In genomic region chr16:23367988-23368387, GRCh38 we compare ENCODE assay signal across 27 cellular contexts.
"Had no signal": no experiment of that assay in that cellular context is flagged by ENCODE, and none has a peak within 500 bp of the region (broad histone marks: within the 10 kb centered on the region; RNA-seq: fewer than 3 reads in every experiment).

No MANE protein-coding gene starts in this region.

- H3K4me1 ChIP-seq: foreskin keratinocyte had no signal

- H3K9me3 ChIP-seq: esophagus muscularis mucosa, gastrocnemius medialis, heart right ventricle had no signal

- H3K27me3 ChIP-seq: brain microvascular endothelial cell, foreskin keratinocyte, gastrocnemius medialis had no signal

- H3K4me2 ChIP-seq: hepatocyte had no signal

- DNase-seq: activated B cell treated with CpG ODN at 0.5 μM for 24 hours; activated CD4-positive, alpha-beta T cell treated with anti-CD3 and anti-CD28 coated beads for 48 hours; activated CD4-positive, alpha-beta T cell treated with anti-CD3 and anti-CD28 coated beads, Interleukin-2, amount 50 U/mL, for 1 hour; activated CD4-positive, alpha-beta T cell treated with anti-CD3 and anti-CD28 coated beads, Interleukin-2, amount 50 U/mL, for 48 hours; activated CD8-positive, alpha-beta memory T cell treated with anti-CD3 and anti-CD28 coated beads for 24 hours; activated CD8-positive, alpha-beta T cell treated with anti-CD3 and anti-CD28 coated beads for 36 hours; activated effector memory CD4-positive, alpha-beta T cell treated with Interleukin-2 at 50 U/mL for 16 hours; activated gamma-delta T cell treated with Interleukin-2 at 50 U/mL for 16 hours; activated naive CD4-positive, alpha-beta T cell treated with anti-CD3 and anti-CD28 coated beads, Interleukin-2, amount 50 U/mL, for 16 hours; activated naive CD4-positive, alpha-beta T cell treated with Interleukin-2 at 50 U/mL for 16 hours; activated T-cell treated with anti-CD3 and anti-CD28 coated beads, Interleukin-2, amount 50 U/mL, for 4 hours; amniotic stem cell; anterior cingulate cortex; brain microvascular endothelial cell; caudate nucleus; cortex of kidney; effector CD4-positive, alpha-beta T cell; effector memory CD8-positive, alpha-beta T cell; erythroblast; gastrocnemius medialis; glutamatergic neuron; heart right ventricle; T1000; WERI-Rb-1 had no signal

- H2AFZ ChIP-seq: hepatocyte had no signal

- H3K27ac ChIP-seq: brain microvascular endothelial cell, esophagus muscularis mucosa, foreskin keratinocyte, gastrocnemius medialis, heart right ventricle, hepatocyte, WERI-Rb-1 had no signal

- ATAC-seq: activated CD8-positive, alpha-beta T cell treated with anti-CD3 and anti-CD28 coated beads for 36 hours; activated T-cell treated with anti-CD3 and anti-CD28 coated beads, Interleukin-2, amount 50 U/mL, for 4 hours; effector memory CD8-positive, alpha-beta T cell; gastrocnemius medialis; heart right ventricle had no signal

- H3K36me3 ChIP-seq: brain microvascular endothelial cell, esophagus muscularis mucosa, gastrocnemius medialis, heart right ventricle, WERI-Rb-1 had no signal

- H3K4me3 ChIP-seq: esophagus muscularis mucosa, gastrocnemius medialis, heart right ventricle, hepatocyte had no signal

- H3K79me2 ChIP-seq: hepatocyte had no signal
